Comparison of ENCODE assay signal across 1 cellular context in the genomic region with DNA sequence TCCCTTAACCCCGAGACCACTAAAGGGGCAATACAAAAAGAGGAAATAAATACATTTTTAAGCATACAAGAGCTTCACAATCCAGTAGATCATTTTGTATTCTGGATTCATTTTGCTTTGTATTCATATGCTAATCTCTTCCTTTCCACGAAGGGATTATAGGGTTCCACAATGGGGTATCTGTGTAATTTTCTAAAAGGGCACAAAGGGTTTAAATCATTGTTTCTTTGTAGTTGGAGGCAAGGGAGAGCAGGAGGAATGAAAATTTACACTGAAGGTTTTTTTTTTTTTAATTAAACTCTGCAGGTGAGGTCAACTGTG.
TF ChIP-seq lines count a peak whose summit lies in the region.

No MANE protein-coding gene starts in this region.

TF ChIP-seq in H1, 55 proteins besides CTCF, POLR2A, EP300 and RAD21:
- no peak for TF ChIP-seq CTBP2 (IDR thresholded peaks at IDR 0.05; ENCODE audit: borderline replicate concordance, insufficient read depth, insufficient read length, low read length)
- no peak for TF ChIP-seq POU5F1 (IDR thresholded peaks at IDR 0.05; ENCODE audit: low read depth, low read length)
- no peak for TF ChIP-seq KDM5A (IDR thresholded peaks at IDR 0.05; ENCODE audit: low read length)
- no peak for TF ChIP-seq GABPA (IDR thresholded peaks at IDR 0.05; ENCODE audit: borderline replicate concordance, insufficient read depth, low read length)
- TF ChIP-seq CHD1 (IDR thresholded peaks at IDR 0.05; ENCODE audit: low read depth, low read length) = no peak
- no peak for TF ChIP-seq BCL11A (IDR thresholded peaks at IDR 0.05; ENCODE audit: low read depth in 2 of 2, low read length in 2 of 2)
- TF ChIP-seq CBX8 (IDR thresholded peaks at IDR 0.05; ENCODE audit: borderline replicate concordance, low read depth, low read length) = no peak
- TF ChIP-seq HDAC6 (IDR thresholded peaks at IDR 0.05; ENCODE audit: low read depth, low read length) = no peak
- no peak for TF ChIP-seq RBBP5 (IDR thresholded peaks at IDR 0.05; ENCODE audit: borderline replicate concordance, low read depth, low read length)
- TF ChIP-seq YY1 (IDR thresholded peaks at IDR 0.05; ENCODE audit: low read depth, low read length) = no peak
- no peak for TF ChIP-seq NANOG (IDR thresholded peaks at IDR 0.05; ENCODE audit: insufficient read depth, low read depth, low read length, poor library complexity, severe bottlenecking)
